In genomic region chr4:141306331-141306730, GRCh38 we compare ENCODE assay signal across 20 cellular contexts.
DNase-seq lines count a peak whose midpoint lies in the region; ATAC-seq, FAIRE-seq and TF ChIP-seq lines count a peak whose summit lies in the region.
"Had no signal": no experiment of that assay in that cellular context is flagged by ENCODE, and none has a peak within 500 bp of the region (broad histone marks: within the 10 kb centered on the region; RNA-seq: fewer than 3 reads in every experiment).

No MANE protein-coding gene starts in this region.

- peaks cover 14 to 67% (median 24%) of the 10 kb centered on the region in 10 experiments; a peak in 19 of 20 replicates for H3K4me1 ChIP-seq in BLaER1 treated with 17β-estradiol and CSF1 and Interleukin-3, amounts not matched to agents 10 nM and 100 nM
- H3K4me1 ChIP-seq in K562 (replicated peaks in 1 of 2; ENCODE audit: control insufficient read depth in 2 of 2, insufficient read depth in 2 of 2, low read length in 2 of 2) (no peaks in the 10 kb centered on the region), thyroid gland (peaks cover 0 to 4% of the 10 kb centered on the region in 2 donors)

- 12% methylated on average over 7 of the region's 7 CpGs for WGBS in K562 (ENCODE audit: insufficient coverage, low coverage, missing lambda C conversion rate)
- 64 to 74% methylated on average over 7 of the region's 7 CpGs for WGBS in thyroid gland, 2 donors

- H3K9me1 ChIP-seq in K562 (ENCODE audit: control insufficient read depth, insufficient read depth, low read length), result no peaks in the 10 kb centered on the region

- H3K4me3 ChIP-seq in BLaER1 treated with 17β-estradiol and CSF1 and Interleukin-3, amounts not matched to agents 10 nM and 100 nM, result no peak overlapping the region
- H3K4me3 ChIP-seq in Jurkat, Clone E6-1 (ENCODE audit: low read length), result no peak overlapping the region
- H3K4me3 ChIP-seq in K562 (no peak overlapping the region), thyroid gland (replicated peaks in 1 of 3) (no peak overlapping the region)

- no peak for FAIRE-seq in K562 (lab: Jason Lieb, UNC)

- TF ChIP-seq EP300 in K562 (IDR thresholded peaks at IDR 0.05; ENCODE audit: low read length), result no peak

- TF ChIP-seq RAD21 in K562 (CRISPR knock-in tag; conservative IDR thresholded peaks at IDR 0.05 in 1 of 2, IDR thresholded peaks at IDR 0.05 in 1 of 2), result no peak

- H3K36me3 ChIP-seq in BLaER1 treated with 17β-estradiol and CSF1 and Interleukin-3, amounts not matched to agents 10 nM and 100 nM, result no peaks in the 10 kb centered on the region
- H3K36me3 ChIP-seq in K562 (ENCODE audit: control insufficient read depth, insufficient read depth, low read length) (no peaks in the 10 kb centered on the region), thyroid gland (no peaks in the 10 kb centered on the region)

- peaks cover 0 to 2% (median 0%) of the 10 kb centered on the region in 11 experiments; a peak in 2 of 22 replicates for H3K27me3 ChIP-seq in BLaER1 treated with 17β-estradiol and CSF1 and Interleukin-3, amounts not matched to agents 10 nM and 100 nM
- H3K27me3 ChIP-seq in K562 (ENCODE audit: control insufficient read depth in 2 of 2, insufficient read depth in 2 of 2, low read length in 2 of 2) (no peaks in the 10 kb centered on the region), thyroid gland (no peaks in the 10 kb centered on the region)

- BruUV-seq in K562 (replicated peaks; lab: Mats Ljungman, UMichigan), result no TSS peak

- peak overlapping the region; percentile 36 to 75 (median 59) for H3K4me2 ChIP-seq in BLaER1 treated with 17β-estradiol and CSF1 and Interleukin-3, amounts not matched to agents 10 nM and 100 nM
- no peak overlapping the region for H3K4me2 ChIP-seq in K562 (ENCODE audit: insufficient read depth, low read length)

- no peak overlapping the region for H3K27ac ChIP-seq in BLaER1 treated with 17β-estradiol and CSF1 and Interleukin-3, amounts not matched to agents 10 nM and 100 nM
- H3K27ac ChIP-seq in K562 (ENCODE audit: extremely low read depth, low read depth, low read length) (no peak overlapping the region), thyroid gland (no peak overlapping the region)
- H3K27ac ChIP-seq: C4-2B, HL-60, RWPE1 had no signal

- no peaks in the 10 kb centered on the region for H4K20me1 ChIP-seq in BLaER1 treated with 17β-estradiol and CSF1 and Interleukin-3, amounts not matched to agents 10 nM and 100 nM
- H4K20me1 ChIP-seq in K562 (replicated peaks; ENCODE audit: control insufficient read depth, insufficient read depth, low read length), result no peaks in the 10 kb centered on the region

- ATAC-seq in K562 (peak; percentile 48; the same call in 2 of the 3 replicates), GM19452 (IDR thresholded peaks at IDR 0.05; ENCODE audit: unreplicated experiment) (no peak)

- no peak overlapping the region for H2AFZ ChIP-seq in K562 (ENCODE audit: low read depth, low read length)

- no peak for TF ChIP-seq POLR2A in K562 (conservative IDR thresholded peaks at IDR 0.05)
- TF ChIP-seq POLR2A in thyroid gland (IDR thresholded peaks at IDR 0.05), result no peak

- peak overlapping the region in 1 of 11 experiments; percentile 24; a peak in 1 of 22 replicates for H3K9ac ChIP-seq in BLaER1 treated with 17β-estradiol and CSF1 and Interleukin-3, amounts not matched to agents 10 nM and 100 nM
- no peak overlapping the region for H3K9ac ChIP-seq in K562 (ENCODE audit: insufficient read depth in 1 of 2, low read depth in 2 of 2, low read length in 2 of 2)

- POLR2A ChIA-PET in K562 (lab: Yijun Ruan, JAX), result interaction anchor here (0.7 to 1.0 kb wide), 2 partner anchors 11 to 636 kb away, joined by 3 to 4 read pairs; no protein-coding TSS in a partner anchor

- DNase-seq in NCI-H748 (lab: John Stamatoyannopoulos, UW; ENCODE audit: unreplicated experiment), result peak; percentile 7
- no peak for DNase-seq in NCI-H748 treated with DMSO at 0.1 percent for 48 hours (lab: John Stamatoyannopoulos, UW)
- peak; percentile 35 for DNase-seq in Jurkat, Clone E6-1 (ENCODE audit: low read depth, low spot score)
- DNase-seq in K562 (ENCODE audit: extremely low read depth in 1 of 4, low spot score in 3 of 4), result no peak
- no peak for DNase-seq in thyroid gland
- DNase-seq: Calu3; CD8-positive, alpha-beta memory T cell; DMS79 treated with DMSO at 0.1 percent for 48 hours; GF-D8; Kasumi-1; NCI-H1105; NCI-H1436 treated with DMSO at 0.1 percent for 48 hours; NCI-H2029 treated with DMSO at 0.1 percent for 48 hours; NCI-H526 treated with DMSO at 0.1 percent for 48 hours; SHP77 treated with DMSO at 0.1 percent for 48 hours had no signal

- no peaks in the 10 kb centered on the region for H3K79me2 ChIP-seq in K562 (ENCODE audit: control insufficient read depth, insufficient read depth, low read length)

- H3K9me3 ChIP-seq in BLaER1 treated with 17β-estradiol and CSF1 and Interleukin-3, amounts not matched to agents 10 nM and 100 nM (replicated peaks in 1 of 11), result no peaks in the 10 kb centered on the region
- H3K9me3 ChIP-seq in K562 (replicated peaks; ENCODE audit: control insufficient read depth, insufficient read depth, low read depth, low read length) (no peaks in the 10 kb centered on the region), thyroid gland (no peaks in the 10 kb centered on the region)

- intact Hi-C loops in K562 (cut with micrococcal nuclease), result loop anchor here (10.0 kb wide), 1 partner anchor 1538 kb away; the partner anchor contains the start of gene INPP4B
- intact Hi-C loops in thyroid gland (cut with DNase I), result no loop called here

- TF ChIP-seq CTCF in K562 (IDR thresholded peaks at IDR 0.05 in 2 of 3, conservative IDR thresholded peaks at IDR 0.05 in 1 of 3; ENCODE audit: insufficient read depth in 2 of 3, low read depth in 1 of 3, low read length in 3 of 3), result no peak
- TF ChIP-seq CTCF in thyroid gland (IDR thresholded peaks at IDR 0.05), result no peak

- in situ Hi-C loops in K562 (cut with MboI), result no loop called here

- CTCF ChIA-PET in K562 (lab: Yijun Ruan, JAX; ENCODE audit: low intra/inter-chr PET ratio), result no interaction called here

TF ChIP-seq in K562, 482 proteins besides CTCF, POLR2A, EP300 and RAD21:
- TF ChIP-seq YY1 (IDR thresholded peaks at IDR 0.05; ENCODE audit: borderline replicate concordance in 1 of 3, control insufficient read depth in 1 of 3, extremely low read depth in 1 of 3, insufficient read depth in 3 of 3, insufficient read length in 1 of 3, insufficient replicate concordance in 2 of 3, low read depth in 1 of 3, low read length in 2 of 3) (no peak), USF2 (CRISPR knock-in tag; IDR thresholded peaks at IDR 0.05) (0 out of 2 replicates have a peak, but pooled peaks have one; percentile 9), MED1 (CRISPR knock-in tag; IDR thresholded peaks at IDR 0.05; ENCODE audit: borderline replicate concordance) (no peak), JUNB (CRISPR knock-in tag; conservative IDR thresholded peaks at IDR 0.05) (no peak)

Comparison
In these comparisons a context has a peak if more than half of its experiments do, and no peak if none do; other contexts are left out.
1. DNase-seq: peak in NCI-H748 (single experiment) and Jurkat, Clone E6-1 (single experiment); none in NCI-H748 treated with DMSO at 0.1 percent for 48 hours (single experiment), K562 (0 of 4) and thyroid gland (0 of 2).